ENCODE assay signal across 8 cellular contexts in genomic region chr13:111114362-111115050, GRCh38. TPM values are rescaled to one million over a fixed set of nuclear protein-coding genes. Genes with fewer than 3 reads are reported as not detected.
DNase-seq lines count a peak whose midpoint lies in the region; ATAC-seq, FAIRE-seq and TF ChIP-seq lines count a peak whose summit lies in the region.

No MANE protein-coding gene starts in this region.

- TF ChIP-seq CTCF in CD4-positive, alpha-beta T cell (IDR thresholded peaks at IDR 0.05): no peak
- TF ChIP-seq CTCF in GM20000 (IDR thresholded peaks at IDR 0.05; ENCODE audit: extremely low read depth, missing control alignments) (no peak), lung (IDR thresholded peaks at IDR 0.05; ENCODE audit: control extremely low read depth, extremely low read depth) (no peak), D721Med (IDR thresholded peaks at IDR 0.05; ENCODE audit: insufficient read depth, missing control alignments) (no peak)

- no peaks in the 10 kb centered on the region for H3K9me3 Mint-ChIP-seq in CD4-positive, alpha-beta T cell
- no peaks in the 10 kb centered on the region for H3K9me3 Mint-ChIP-seq in T-cell

- no peaks in the 10 kb centered on the region for H3K9me3 ChIP-seq in CD4-positive, alpha-beta T cell (ENCODE audit: control insufficient read depth, low read length)
- no peaks in the 10 kb centered on the region for H3K9me3 ChIP-seq in effector memory CD4-positive, alpha-beta T cell (ENCODE audit: control insufficient read depth, low read length)
- H3K9me3 ChIP-seq in lung (ENCODE audit: control insufficient read depth in 2 of 2, insufficient read depth in 1 of 2, low read length in 1 of 2): peaks cover 3 to 4% of the 10 kb centered on the region in 2 donors
- peaks cover 0 to 3% (median 0%) of the 10 kb centered on the region in 5 donors for H3K9me3 ChIP-seq in subcutaneous abdominal adipose tissue (ENCODE audit: control insufficient read depth in 5 of 5, low read length in 5 of 5)

- no peaks in the 10 kb centered on the region for H3K36me3 Mint-ChIP-seq in CD4-positive, alpha-beta T cell (ENCODE audit: low read depth)
- H3K36me3 Mint-ChIP-seq in T-cell: no peaks in the 10 kb centered on the region

- no peaks in the 10 kb centered on the region for H3K36me3 ChIP-seq in effector memory CD4-positive, alpha-beta T cell (ENCODE audit: control insufficient read depth, insufficient read depth, low read length)
- H3K36me3 ChIP-seq in lung (ENCODE audit: control insufficient read depth in 2 of 2, insufficient read depth in 2 of 2, low read length in 2 of 2): no peaks in the 10 kb centered on the region
- peaks cover 0 to 2% (median 0%) of the 10 kb centered on the region in 5 donors for H3K36me3 ChIP-seq in subcutaneous abdominal adipose tissue (ENCODE audit: control insufficient read depth in 5 of 5, insufficient read depth in 5 of 5, low read length in 5 of 5)

- peaks cover 16% of the 10 kb centered on the region for H3K4me1 Mint-ChIP-seq in CD4-positive, alpha-beta T cell (ENCODE audit: low read depth)
- peaks cover 14 to 18% (median 14%) of the 10 kb centered on the region in 3 donors for H3K4me1 Mint-ChIP-seq in T-cell

- peak overlapping the region; percentile 63 for H3K4me3 ChIP-seq in effector memory CD4-positive, alpha-beta T cell (ENCODE audit: insufficient read depth, low read depth, low read length, poor library complexity, severe bottlenecking)
- peak overlapping the region; percentile 48 for H3K4me3 ChIP-seq in lung
- peak overlapping the region; percentile 71 to 82 (median 78) for H3K4me3 ChIP-seq in subcutaneous abdominal adipose tissue (ENCODE audit: low read depth in 1 of 5, low read length in 5 of 5)

- ATAC-seq in CD4-positive, alpha-beta T cell (ENCODE audit: poor library complexity): peak; percentile 74
- ATAC-seq in T-cell (replicated peaks in 1 of 4) (peak; percentile 37 to 70 (median 46)), lung (ENCODE audit: insufficient read depth, low FRiP score) (peak; percentile 72), HG02588 (IDR thresholded peaks at IDR 0.05; ENCODE audit: unreplicated experiment) (no peak)

- CTCF ChIA-PET in CD4-positive, alpha-beta T cell (lab: Charles Lee): interaction anchor here (1.0 kb wide), 1 partner anchor 47 kb away, joined by 3 read pairs; no protein-coding TSS in a partner anchor
- CTCF ChIA-PET in T-cell (lab: Charles Lee): no interaction called here

- no peaks in the 10 kb centered on the region for H3K4me1 ChIP-seq in effector memory CD4-positive, alpha-beta T cell (ENCODE audit: control insufficient read depth, insufficient read depth, low read length, poor library complexity, severe bottlenecking)
- H3K4me1 ChIP-seq in lung (ENCODE audit: control insufficient read depth in 2 of 2, insufficient read depth in 2 of 2, low read length in 2 of 2) (peaks cover 0 to 4% of the 10 kb centered on the region in 2 donors), subcutaneous abdominal adipose tissue (ENCODE audit: control insufficient read depth in 5 of 5, insufficient read depth in 5 of 5, low read length in 5 of 5) (peaks cover 13 to 46% (median 38%) of the 10 kb centered on the region in 5 donors)

- POLR2A ChIA-PET in CD4-positive, alpha-beta T cell (lab: Charles Lee): no interaction called here
- POLR2A ChIA-PET in T-cell (lab: Charles Lee): no interaction called here

- peak in 2 of 10 experiments; percentile 8 to 20 for DNase-seq in CD4-positive, alpha-beta T cell
- DNase-seq in GM20000 (ENCODE audit: low spot score) (peak; percentile 58), T-cell (peak in 14 of 34 experiments; percentile 5 to 36 (median 14)), lung (ENCODE audit: low spot score) (no peak), D721Med (ENCODE audit: insufficient read length, low spot score) (no peak)
- no peak for DNase-seq in effector memory CD4-positive, alpha-beta T cell

- H3K27ac ChIP-seq in CD4-positive, alpha-beta T cell (ENCODE audit: low read depth, low read length): no peak overlapping the region
- no peak overlapping the region for H3K27ac ChIP-seq in effector memory CD4-positive, alpha-beta T cell (ENCODE audit: insufficient read depth, low read length, poor library complexity, severe bottlenecking)
- H3K27ac ChIP-seq in lung (ENCODE audit: low read depth in 1 of 2, low read length in 1 of 2): peak overlapping the region; percentile 41 to 75
- peak overlapping the region; percentile 84 for H3K27ac ChIP-seq in subcutaneous abdominal adipose tissue (ENCODE audit: low read depth, low read length)

- 1 to 2% methylated on average over 53 to 55 of the region's 55 CpGs for WGBS in lung, 2 donors

- H3K4me3 Mint-ChIP-seq in CD4-positive, alpha-beta T cell: peak overlapping the region; percentile 87
- peak overlapping the region; percentile 80 to 91 (median 84) for H3K4me3 Mint-ChIP-seq in T-cell

- peaks cover 58% of the 10 kb centered on the region for H3K27me3 ChIP-seq in CD4-positive, alpha-beta T cell (ENCODE audit: control insufficient read depth, insufficient read depth, low read length)
- H3K27me3 ChIP-seq in effector memory CD4-positive, alpha-beta T cell (replicated peaks; ENCODE audit: control insufficient read depth, insufficient read depth, low read length, poor library complexity, severe bottlenecking): peaks cover 33% of the 10 kb centered on the region
- no peaks in the 10 kb centered on the region for H3K27me3 ChIP-seq in lung (ENCODE audit: control insufficient read depth, insufficient read depth)
- H3K27me3 ChIP-seq in subcutaneous abdominal adipose tissue (ENCODE audit: control insufficient read depth in 5 of 5, insufficient read depth in 4 of 5, low read length in 5 of 5): peaks cover 0 to 4% (median 3%) of the 10 kb centered on the region in 5 donors

- intact Hi-C loops in CD4-positive, alpha-beta T cell (cut with DNase I, micrococcal nuclease): loop anchor here in 1 of 2 experiments (5.0 kb wide), 1 partner anchor 47 kb away; no protein-coding TSS in a partner anchor

- H3K9ac ChIP-seq in subcutaneous abdominal adipose tissue (ENCODE audit: low read length in 5 of 5): peak overlapping the region; percentile 75 to 85 (median 81)

- no peak for FAIRE-seq in D721Med (lab: Jason Lieb, UNC)

- H3K27ac Mint-ChIP-seq in CD4-positive, alpha-beta T cell: no peak overlapping the region
- H3K27ac Mint-ChIP-seq in T-cell: no peak overlapping the region

- H3K27me3 Mint-ChIP-seq in CD4-positive, alpha-beta T cell: peaks cover 89% of the 10 kb centered on the region
- H3K27me3 Mint-ChIP-seq in T-cell: peaks cover 72 to 74% of the 10 kb centered on the region in 2 donors

RNA-seq across cellular contexts. Expression of gene ARHGEF7, which starts 0.6 kb away (rescaled TPM):
- total RNA-seq in CD4-positive, alpha-beta T cell: 100 to 1,000 TPM; 144 to 150 TPM
- total RNA-seq in T-cell (10 to 100 TPM; 68.0 to 85.8 (median 83.7) TPM), lung (100 to 1,000 TPM in 1 of 2 donors, 10 to 100 TPM in 1; 54.6 to 143 TPM)
- 10 to 100 TPM; 20.9 to 21.1 TPM for polyA plus RNA-seq in lung

Comparison
In these comparisons a context has a peak if more than half of its experiments do, and no peak if none do; other contexts are left out.
1. H3K27ac ChIP-seq: peak in lung (2 of 2) and subcutaneous abdominal adipose tissue (single experiment); none in CD4-positive, alpha-beta T cell (single experiment) and effector memory CD4-positive, alpha-beta T cell (single experiment).
2. Peak in every context shown above with its lines, with median percentiles within 50 percentile points of each other: H3K4me3 ChIP-seq.